Comparison of ENCODE assay signal across 1 cellular context in the genomic region with DNA sequence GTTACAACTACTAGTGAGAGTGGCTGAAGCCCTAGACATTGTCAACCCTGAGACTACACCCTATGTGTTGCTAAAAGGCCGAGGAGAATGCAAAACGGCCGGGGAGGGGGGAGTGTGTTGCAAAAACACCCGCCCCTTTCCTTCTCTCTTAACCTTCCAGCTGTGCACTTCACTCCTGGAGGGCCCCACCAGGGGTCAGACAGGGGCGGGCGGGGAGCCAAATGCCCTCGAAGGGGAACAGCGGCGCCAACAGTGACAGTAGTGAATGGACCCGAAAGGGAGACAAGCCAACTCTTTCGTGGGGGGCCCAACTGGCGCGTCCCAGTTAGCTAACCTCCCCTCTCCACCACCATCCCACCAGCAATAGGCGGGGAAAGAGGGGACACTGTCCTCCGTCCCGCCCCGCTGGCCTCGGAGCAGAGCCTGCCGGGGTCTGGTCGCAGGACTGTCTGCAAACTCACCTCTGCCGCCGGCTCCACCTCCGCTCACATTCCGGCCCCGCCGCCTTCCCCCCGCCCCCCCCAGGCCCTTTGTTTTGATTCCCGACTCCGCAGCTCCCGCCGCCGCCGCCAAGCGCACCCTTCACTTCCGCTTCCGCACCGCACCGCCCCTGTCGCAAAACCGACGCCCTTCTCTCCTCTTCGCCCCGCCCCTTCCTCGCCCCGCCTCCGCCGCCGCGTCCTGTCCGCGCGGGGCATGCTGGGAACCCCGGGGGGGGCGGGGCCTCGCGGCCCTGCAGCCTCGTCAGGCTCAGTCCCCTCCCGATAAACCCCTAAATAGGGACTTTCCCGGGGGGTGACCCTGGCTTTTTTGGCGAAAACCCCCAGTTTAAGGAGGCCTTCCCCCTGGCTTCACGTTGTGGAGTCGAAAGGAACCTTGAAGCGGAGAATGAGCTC.
A peak's percentile ranks its signal among the peaks of the same experiment; 100 is the strongest.
TF ChIP-seq lines count a peak whose summit lies in the region.

TSS of gene MARF1 (minus strand) at position 598 of the 896 bp plus-strand sequence. CDS start 3,921 bp downstream, outside the sequence.

TF ChIP-seq in K562, 482 proteins besides CTCF, POLR2A, EP300 and RAD21 (continued from another document and continues in another):
- TF ChIP-seq BMI1 (IDR thresholded peaks at IDR 0.05; ENCODE audit: low read length) (no peak), ASH1L (IDR thresholded peaks at IDR 0.05; ENCODE audit: borderline replicate concordance, low read depth, partially characterized antibody) (no peak), MITF (IDR thresholded peaks at IDR 0.05) (no peak), ZNF124 (CRISPR knock-in tag; IDR thresholded peaks at IDR 0.05) (no peak), HBP1 (CRISPR knock-in tag; IDR thresholded peaks at IDR 0.05) (peak; percentile 49; the same call in 1 of the 2 replicates), RBM14 (IDR thresholded peaks at IDR 0.05; ENCODE audit: borderline replicate concordance, insufficient read depth, low read depth, low read length) (no peak), ZBTB26 (CRISPR knock-in tag; IDR thresholded peaks at IDR 0.05) (no peak), PHTF2 (CRISPR knock-in tag; IDR thresholded peaks at IDR 0.05) (no peak), SAFB2 (IDR thresholded peaks at IDR 0.05; ENCODE audit: borderline replicate concordance, low read depth, low read length, severe bottlenecking) (no peak), XRCC5 (IDR thresholded peaks at IDR 0.05; ENCODE audit: low read depth, low read length) (0 out of 2 replicates have a peak, but pooled peaks have one; percentile 56), ZNF76 (CRISPR knock-in tag; IDR thresholded peaks at IDR 0.05; ENCODE audit: borderline replicate concordance) (peak; percentile 82; the same call in 1 of the 2 replicates), NBN (IDR thresholded peaks at IDR 0.05; ENCODE audit: low read depth) (0 out of 2 replicates have a peak, but pooled peaks have one; percentile 25), DPF2 (IDR thresholded peaks at IDR 0.05) (no peak; the same call in 1 of the 2 replicates), KLF1 (tag; IDR thresholded peaks at IDR 0.05) (no peak), PHF20 (IDR thresholded peaks at IDR 0.05; ENCODE audit: partially characterized antibody) (peak; percentile 25), BRF1 (IDR thresholded peaks at IDR 0.05; ENCODE audit: borderline replicate concordance, extremely low read depth, insufficient read length) (no peak), GTF3C2 (IDR thresholded peaks at IDR 0.05; ENCODE audit: borderline replicate concordance, extremely low read depth, insufficient read length) (no peak), NR4A1 (CRISPR knock-in tag; IDR thresholded peaks at IDR 0.05) (peak; percentile 19; the same call in 1 of the 2 replicates), NR4A1 (tag; IDR thresholded peaks at IDR 0.05) (0 out of 2 replicates have a peak, but pooled peaks have one; percentile 46), EGR1 (conservative IDR thresholded peaks at IDR 0.05) (peak; percentile 41), ZFX (CRISPR knock-in tag; IDR thresholded peaks at IDR 0.05) (peak; percentile 67), FOXO4 (CRISPR knock-in tag; IDR thresholded peaks at IDR 0.05) (0 out of 2 replicates have a peak, but pooled peaks have one; percentile 81), U2AF1 (optimal IDR thresholded peaks at IDR 0.05; ENCODE audit: low read depth, low read length) (no peak), DLX4 (CRISPR knock-in tag; IDR thresholded peaks at IDR 0.05) (no peak), NFYB (IDR thresholded peaks at IDR 0.05; ENCODE audit: extremely low read depth, insufficient read length) (no peak), COPS2 (conservative IDR thresholded peaks at IDR 0.05) (no peak), TRIM24 (IDR thresholded peaks at IDR 0.05) (no peak), ZNF121 (CRISPR knock-in tag; conservative IDR thresholded peaks at IDR 0.05) (no peak), PRPF4 (IDR thresholded peaks at IDR 0.05; ENCODE audit: insufficient read depth, low read depth, low read length, poor library complexity, severe bottlenecking) (no peak), HDAC1 (IDR thresholded peaks at IDR 0.05) (peak in 1 of 2 experiments; percentile 63; a peak in 2 of 4 replicates), ZNF445 (CRISPR knock-in tag; IDR thresholded peaks at IDR 0.05; ENCODE audit: low read depth) (peak; percentile 79; the same call in 1 of the 2 replicates), ELF4 (CRISPR knock-in tag; IDR thresholded peaks at IDR 0.05) (no peak), BRF2 (IDR thresholded peaks at IDR 0.05; ENCODE audit: borderline replicate concordance, insufficient read depth, insufficient read length) (no peak), FOS (IDR thresholded peaks at IDR 0.05; ENCODE audit: extremely low read depth, insufficient read length) (no peak), SMARCC2 (IDR thresholded peaks at IDR 0.05; ENCODE audit: low read depth) (no peak), ATF1 (CRISPR knock-in tag; IDR thresholded peaks at IDR 0.05) (0 out of 2 replicates have a peak, but pooled peaks have one; percentile 20), ATF1 (tag; IDR thresholded peaks at IDR 0.05) (peak; percentile 76), ZNF507 (tag; conservative IDR thresholded peaks at IDR 0.05) (no peak), ZFP1 (CRISPR knock-in tag; IDR thresholded peaks at IDR 0.05) (0 out of 2 replicates have a peak, but pooled peaks have one; percentile 16), ELK3 (CRISPR knock-in tag; IDR thresholded peaks at IDR 0.05) (no peak)
- TF ChIP-seq, protein P1, sequence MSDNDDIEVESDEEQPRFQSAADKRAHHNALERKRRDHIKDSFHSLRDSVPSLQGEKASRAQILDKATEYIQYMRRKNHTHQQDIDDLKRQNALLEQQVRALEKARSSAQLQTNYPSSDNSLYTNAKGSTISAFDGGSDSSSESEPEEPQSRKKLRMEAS (CRISPR knock-in tag; IDR thresholded peaks at IDR 0.05), result peak; percentile 2; the same call in 1 of the 2 replicates
- TF ChIP-seq, protein P2, sequence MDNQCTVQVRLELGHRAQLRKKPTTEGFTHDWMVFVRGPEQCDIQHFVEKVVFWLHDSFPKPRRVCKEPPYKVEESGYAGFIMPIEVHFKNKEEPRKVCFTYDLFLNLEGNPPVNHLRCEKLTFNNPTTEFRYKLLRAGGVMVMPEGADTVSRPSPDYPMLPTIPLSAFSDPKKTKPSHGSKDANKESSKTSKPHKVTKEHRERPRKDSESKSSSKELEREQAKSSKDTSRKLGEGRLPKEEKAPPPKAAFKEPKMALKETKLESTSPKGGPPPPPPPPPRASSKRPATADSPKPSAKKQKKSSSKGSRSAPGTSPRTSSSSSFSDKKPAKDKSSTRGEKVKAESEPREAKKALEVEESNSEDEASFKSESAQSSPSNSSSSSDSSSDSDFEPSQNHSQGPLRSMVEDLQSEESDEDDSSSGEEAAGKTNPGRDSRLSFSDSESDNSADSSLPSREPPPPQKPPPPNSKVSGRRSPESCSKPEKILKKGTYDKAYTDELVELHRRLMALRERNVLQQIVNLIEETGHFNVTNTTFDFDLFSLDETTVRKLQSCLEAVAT (IDR thresholded peaks at IDR 0.05), result peak in 1 of 2 experiments; percentile 14; a peak in 1 of 4 replicates
- TF ChIP-seq, protein P3, sequence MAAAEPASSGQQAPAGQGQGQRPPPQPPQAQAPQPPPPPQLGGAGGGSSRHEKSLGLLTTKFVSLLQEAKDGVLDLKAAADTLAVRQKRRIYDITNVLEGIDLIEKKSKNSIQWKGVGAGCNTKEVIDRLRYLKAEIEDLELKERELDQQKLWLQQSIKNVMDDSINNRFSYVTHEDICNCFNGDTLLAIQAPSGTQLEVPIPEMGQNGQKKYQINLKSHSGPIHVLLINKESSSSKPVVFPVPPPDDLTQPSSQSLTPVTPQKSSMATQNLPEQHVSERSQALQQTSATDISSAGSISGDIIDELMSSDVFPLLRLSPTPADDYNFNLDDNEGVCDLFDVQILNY (CRISPR knock-in tag; IDR thresholded peaks at IDR 0.05), result no peak
- TF ChIP-seq, protein P4, sequence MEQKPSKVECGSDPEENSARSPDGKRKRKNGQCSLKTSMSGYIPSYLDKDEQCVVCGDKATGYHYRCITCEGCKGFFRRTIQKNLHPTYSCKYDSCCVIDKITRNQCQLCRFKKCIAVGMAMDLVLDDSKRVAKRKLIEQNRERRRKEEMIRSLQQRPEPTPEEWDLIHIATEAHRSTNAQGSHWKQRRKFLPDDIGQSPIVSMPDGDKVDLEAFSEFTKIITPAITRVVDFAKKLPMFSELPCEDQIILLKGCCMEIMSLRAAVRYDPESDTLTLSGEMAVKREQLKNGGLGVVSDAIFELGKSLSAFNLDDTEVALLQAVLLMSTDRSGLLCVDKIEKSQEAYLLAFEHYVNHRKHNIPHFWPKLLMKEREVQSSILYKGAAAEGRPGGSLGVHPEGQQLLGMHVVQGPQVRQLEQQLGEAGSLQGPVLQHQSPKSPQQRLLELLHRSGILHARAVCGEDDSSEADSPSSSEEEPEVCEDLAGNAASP (IDR thresholded peaks at IDR 0.05), result no peak
